Comparison of ENCODE assay signal across 8 cellular contexts in genomic region chr6:166382500-166382932, GRCh38. TPM values are rescaled to one million over a fixed set of nuclear protein-coding genes. Genes with fewer than 3 reads are reported as not detected.
A peak's percentile ranks its signal among the peaks of the same experiment; 100 is the strongest.
DNase-seq lines count a peak whose midpoint lies in the region; ATAC-seq, FAIRE-seq and TF ChIP-seq lines count a peak whose summit lies in the region.

No MANE protein-coding gene starts in this region.

- in situ Hi-C loops in G401 (cut with HindIII; ENCODE audit: low sequenced_read_pairs) = no loop called here

- H3K4me1 ChIP-seq in PC-3 (ENCODE audit: insufficient read depth, low read length) (peaks cover 4% of the 10 kb centered on the region), endothelial cell of umbilical vein (ENCODE audit: control insufficient read depth, extremely low read depth, insufficient read depth, low read length) (peaks cover 4% of the 10 kb centered on the region)

- peak overlapping the region; percentile 88 for H3K4me3 ChIP-seq in AG10803 (ENCODE audit: low read length)
- H3K4me3 ChIP-seq in PC-3 (ENCODE audit: low read length) = peak overlapping the region; percentile 88
- H3K4me3 ChIP-seq in endothelial cell of umbilical vein (replicated peaks in 1 of 3; ENCODE audit: insufficient read depth in 1 of 3, low read depth in 1 of 3, low read length in 3 of 3) = peak overlapping the region; percentile 45 to 92 (median 82)

- H2AFZ ChIP-seq in PC-3 (ENCODE audit: low read length) = peak overlapping the region; percentile 95
- peak overlapping the region; percentile 96 for H2AFZ ChIP-seq in endothelial cell of umbilical vein (ENCODE audit: low read depth, low read length)

- BruUV-seq in PC-3 (replicated peaks; lab: Mats Ljungman, UMichigan) (no TSS peak), endothelial cell of umbilical vein (replicated peaks; lab: Mats Ljungman, UMichigan) (no TSS peak)

- H3K27me3 Mint-ChIP-seq in neural crest cell (ENCODE audit: low read depth) = no peaks in the 10 kb centered on the region

- TF ChIP-seq POLR2A in endothelial cell of umbilical vein (IDR thresholded peaks at IDR 0.05; ENCODE audit: low read depth, low read length) = peak; percentile 30

- H3F3A ChIP-seq in PC-3 (ENCODE audit: low read length, unreplicated experiment) = no peaks in the 10 kb centered on the region

- TF ChIP-seq CTCF in AG10803 (conservative IDR thresholded peaks at IDR 0.05; ENCODE audit: low read length) = no peak
- no peak for TF ChIP-seq CTCF in PC-3 (conservative IDR thresholded peaks at IDR 0.05; ENCODE audit: low read depth, low read length)
- TF ChIP-seq CTCF in endothelial cell of umbilical vein (IDR thresholded peaks at IDR 0.05; ENCODE audit: extremely low read depth in 1 of 2, insufficient read depth in 1 of 2, low read depth in 1 of 2, low read length in 2 of 2) = no peak
- TF ChIP-seq CTCF in neural crest cell (conservative IDR thresholded peaks at IDR 0.05) = no peak

- intact Hi-C loops in PC-3 (cut with micrococcal nuclease) (loop anchor here (2.0 to 5.0 kb wide), 3 partner anchors 40 to 105 kb away; partner anchors contain the start of gene SFT2D1), endothelial cell of umbilical vein (cut with micrococcal nuclease) (no loop called here)

- FAIRE-seq in endothelial cell of umbilical vein (lab: Jason Lieb, UNC) = no peak

- dilution Hi-C loops in endothelial cell of umbilical vein (cut with MboI; ENCODE audit: extremely low pct_ligation_motif_present, low sequenced_read_pairs) = no loop called here

- no peak overlapping the region for H3K27ac ChIP-seq in PC-3 (ENCODE audit: low read length)
- peak overlapping the region; percentile 22 for H3K27ac ChIP-seq in endothelial cell of umbilical vein (ENCODE audit: insufficient read depth, low read depth, low read length)

- H3K79me2 ChIP-seq in PC-3 (ENCODE audit: low read length) = no peaks in the 10 kb centered on the region
- no peaks in the 10 kb centered on the region for H3K79me2 ChIP-seq in endothelial cell of umbilical vein (ENCODE audit: control insufficient read depth, insufficient read depth, low read length)

- H3K9me1 ChIP-seq in endothelial cell of umbilical vein (replicated peaks; ENCODE audit: control insufficient read depth, extremely low read depth, insufficient read depth, low read length) = no peaks in the 10 kb centered on the region

- POLR2A ChIA-PET in PC-3 (lab: Charles Lee; ENCODE audit: unreplicated experiment) = no interaction called here
- POLR2A ChIA-PET in endothelial cell of umbilical vein (lab: Charles Lee) = no interaction called here

- no peaks in the 10 kb centered on the region for H3K9me3 Mint-ChIP-seq in neural crest cell

- H3K36me3 Mint-ChIP-seq in neural crest cell (ENCODE audit: low read depth) = no peaks in the 10 kb centered on the region

- DNase-seq in AG10803 (ENCODE audit: low read depth) = no peak
- no peak for DNase-seq in PC-3
- DNase-seq in endothelial cell of umbilical vein (ENCODE audit: low read depth, low spot score) = no peak
- DNase-seq in neural crest cell (ENCODE audit: low read depth, low spot score) = no peak
- DNase-seq in retina = no peak
- DNase-seq in G401 (ENCODE audit: low spot score) = no peak
- no peak for DNase-seq in MV-4-11 (lab: John Stamatoyannopoulos, UW)

- no peaks in the 10 kb centered on the region for H3K36me3 ChIP-seq in PC-3 (ENCODE audit: low read depth, low read length)
- H3K36me3 ChIP-seq in endothelial cell of umbilical vein (ENCODE audit: control insufficient read depth in 2 of 2, extremely low read depth in 1 of 2, insufficient read depth in 2 of 2, low read length in 2 of 2) = no peaks in the 10 kb centered on the region

- no peaks in the 10 kb centered on the region for H4K20me1 ChIP-seq in PC-3 (ENCODE audit: low read length)
- H4K20me1 ChIP-seq in endothelial cell of umbilical vein (replicated peaks; ENCODE audit: control insufficient read depth, extremely low read depth, insufficient read depth, low read length) = no peaks in the 10 kb centered on the region

- H3K9me3 ChIP-seq in PC-3 (ENCODE audit: low read length) (no peaks in the 10 kb centered on the region), endothelial cell of umbilical vein (replicated peaks; ENCODE audit: control insufficient read depth, insufficient read depth, low read length) (no peaks in the 10 kb centered on the region)

- peaks cover 17% of the 10 kb centered on the region for H3K4me1 Mint-ChIP-seq in neural crest cell

- H3K27ac Mint-ChIP-seq in neural crest cell (ENCODE audit: unreplicated experiment) = no peak overlapping the region

- CTCF ChIA-PET in PC-3 (lab: Charles Lee) = no interaction called here
- CTCF ChIA-PET in endothelial cell of umbilical vein (lab: Charles Lee) = interaction anchor here (1.8 kb wide), 1 partner anchor 106 kb away, joined by 13 read pairs; no protein-coding TSS in a partner anchor

- no peaks in the 10 kb centered on the region for H3K27me3 ChIP-seq in PC-3 (ENCODE audit: low read length)
- H3K27me3 ChIP-seq in endothelial cell of umbilical vein (ENCODE audit: control insufficient read depth in 2 of 2, insufficient read depth in 2 of 2, low read length in 2 of 2) = no peaks in the 10 kb centered on the region

- H3K4me2 ChIP-seq in PC-3 (ENCODE audit: low read length) = peak overlapping the region; percentile 93
- H3K4me2 ChIP-seq in endothelial cell of umbilical vein (ENCODE audit: insufficient read depth, low read length) = peak overlapping the region; percentile 55

- ATAC-seq in GM21423 (IDR thresholded peaks at IDR 0.05; ENCODE audit: unreplicated experiment) (peak; percentile 3), PC-3 (no peak)

- peak overlapping the region; percentile 41; the same call in 1 of the 2 replicates for H3K9ac ChIP-seq in PC-3 (ENCODE audit: low read length)
- H3K9ac ChIP-seq in endothelial cell of umbilical vein (replicated peaks; ENCODE audit: extremely low read depth, insufficient read depth, low read length) = peak overlapping the region; percentile 59

- H3K4me3 Mint-ChIP-seq in neural crest cell = peak overlapping the region; percentile 95

- no peaks in the 10 kb centered on the region for H3K9me2 ChIP-seq in PC-3 (replicated peaks; ENCODE audit: low read length)

TF ChIP-seq in endothelial cell of umbilical vein, 7 proteins besides CTCF, POLR2A, EP300 and RAD21:
- TF ChIP-seq POLR2AphosphoS5 (IDR thresholded peaks at IDR 0.05; ENCODE audit: insufficient read depth, low read depth, low read length) (no peak), MYC (IDR thresholded peaks at IDR 0.05; ENCODE audit: low read depth, low read length) (no peak), EZH2 (IDR thresholded peaks at IDR 0.05; ENCODE audit: borderline replicate concordance, low read depth, low read length, severe bottlenecking) (no peak), FOS (IDR thresholded peaks at IDR 0.05; ENCODE audit: borderline replicate concordance, insufficient read depth, low read length) (no peak), GATA2 (IDR thresholded peaks at IDR 0.05; ENCODE audit: insufficient read depth, insufficient read length, low read depth, low read length) (no peak)
TF ChIP-seq in endothelial cell of umbilical vein: peak in this region for 0.

RNA-seq across cellular contexts. Expression of gene MPC1, which starts 0.2 kb away (rescaled TPM):
- total RNA-seq in PC-3 (2014; rRNA removed) (10.0 and 26.7 TPM in 2 replicates), endothelial cell of umbilical vein (17.5 and 22.9 TPM in 2 replicates), neural crest cell (32.0 and 32.6 TPM in 2 replicates)
- 11.2 and 15.5 TPM in 2 replicates for polyA plus RNA-seq in endothelial cell of umbilical vein
- 15.2 and 16.6 TPM in 2 replicates for polyA plus RNA-seq in endothelial cell of umbilical vein (2011; cell fraction: cytosol; rRNA removed)
- 8.3 and 10.2 TPM in 2 replicates for polyA plus RNA-seq in endothelial cell of umbilical vein (2011; cell fraction: nucleus; rRNA removed)
- 9.2 and 16.8 TPM in 2 replicates for polyA plus RNA-seq in endothelial cell of umbilical vein (2012)
- 5.5 and 10.1 TPM in 2 replicates for polyA minus RNA-seq in endothelial cell of umbilical vein
- 8.2 TPM for polyA minus RNA-seq in endothelial cell of umbilical vein (2011; cell fraction: cytosol; rRNA and poly(A)+ RNA removed)
- 0.48 and 2.3 TPM in 2 replicates for polyA minus RNA-seq in endothelial cell of umbilical vein (2011; cell fraction: nucleus; rRNA and poly(A)+ RNA removed)
- 28.7 and 37.0 TPM in 2 replicates for total RNA-seq in G401 (2014; rRNA removed; shearing (Covaris generic))

RNA-seq across cellular contexts. Expression of gene SFT2D1, which starts 40.2 kb away (rescaled TPM):
- total RNA-seq in PC-3 (2014; rRNA removed) (28.0 and 32.1 TPM in 2 replicates), endothelial cell of umbilical vein (21.2 and 22.9 TPM in 2 replicates), neural crest cell (30.4 and 32.6 TPM in 2 replicates)
- polyA plus RNA-seq in endothelial cell of umbilical vein = 24.3 and 30.6 TPM in 2 replicates
- polyA plus RNA-seq in endothelial cell of umbilical vein (2011; cell fraction: cytosol; rRNA removed) = 17.3 and 17.6 TPM in 2 replicates
- 16.5 and 23.4 TPM in 2 replicates for polyA plus RNA-seq in endothelial cell of umbilical vein (2011; cell fraction: nucleus; rRNA removed)
- polyA plus RNA-seq in endothelial cell of umbilical vein (2012) = 18.6 and 26.7 TPM in 2 replicates
- polyA minus RNA-seq in endothelial cell of umbilical vein = 11.8 and 12.2 TPM in 2 replicates
- 8.2 TPM for polyA minus RNA-seq in endothelial cell of umbilical vein (2011; cell fraction: cytosol; rRNA and poly(A)+ RNA removed)
- polyA minus RNA-seq in endothelial cell of umbilical vein (2011; cell fraction: nucleus; rRNA and poly(A)+ RNA removed) = 10.5 and 11.9 TPM in 2 replicates
- 28.1 and 32.6 TPM in 2 replicates for total RNA-seq in G401 (2014; rRNA removed; shearing (Covaris generic))
